In the genomic region with DNA sequence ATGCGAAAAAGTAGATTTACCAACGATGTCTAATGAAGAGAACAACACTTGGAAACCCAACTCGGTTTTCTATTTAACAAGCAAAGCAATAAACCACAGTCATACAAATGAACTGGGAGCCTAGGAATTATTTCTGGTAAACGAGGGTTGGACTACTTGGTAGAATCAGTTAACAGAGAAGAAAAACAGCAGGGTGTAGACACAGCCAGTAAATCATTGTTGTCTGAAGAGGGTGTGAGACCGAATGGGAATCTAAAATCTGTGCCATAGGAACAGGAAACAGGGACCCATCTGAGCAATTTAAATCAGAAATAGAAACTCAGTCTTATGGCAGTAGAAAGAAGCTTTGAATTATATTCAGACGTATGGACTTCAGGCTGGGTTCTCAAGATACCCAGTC, we compare ENCODE assay signal across 23 cellular contexts.
DNase-seq lines count a peak whose midpoint lies in the region; ATAC-seq and TF ChIP-seq lines count a peak whose summit lies in the region.
"Had no signal": no experiment of that assay in that cellular context is flagged by ENCODE, and none has a peak within 500 bp of the region (broad histone marks: within the 10 kb centered on the region; RNA-seq: fewer than 3 reads in every experiment).

No MANE protein-coding gene starts in this region.

- POLR2A ChIA-PET in WTC11 (lab: Charles Lee) = no interaction called here

- no peaks in the 10 kb centered on the region for H3K9me2 ChIP-seq in GM23338 (ENCODE audit: insufficient read depth)
- H3K9me2 ChIP-seq: SK-N-SH had no signal

- ATAC-seq in GM23338 (no peak), WTC11 (peak; percentile 50), GM18498 (IDR thresholded peaks at IDR 0.05; ENCODE audit: unreplicated experiment) (no peak)
- ATAC-seq: GM12878, K562 had no signal

- H2AFZ ChIP-seq in GM23338 = 0 out of 2 replicates have a peak overlapping the region, but pooled peaks have one; percentile 2

- H3K27me3 Mint-ChIP-seq in GM23338 (ENCODE audit: insufficient read depth, low read depth, poor library complexity) = no peaks in the 10 kb centered on the region
- H3K27me3 Mint-ChIP-seq in WTC11 (ENCODE audit: low read depth) = no peaks in the 10 kb centered on the region
- H3K27me3 Mint-ChIP-seq: B cell; CD4-positive, alpha-beta T cell had no signal

- H3K4me3 ChIP-seq in GM23338 = no peak overlapping the region
- H3K4me3 ChIP-seq in mesodermal cell (ENCODE audit: extremely low read depth, insufficient read depth, low read length, poor library complexity, severe bottlenecking) = no peak overlapping the region
- H3K4me3 ChIP-seq: GM12878, K562 had no signal

- H3K36me3 ChIP-seq in GM23338 (ENCODE audit: insufficient read depth) (no peaks in the 10 kb centered on the region), mesodermal cell (ENCODE audit: control insufficient read depth, insufficient read depth, low read length) (no peaks in the 10 kb centered on the region)

- peak overlapping the region; percentile 48 for H3K27ac ChIP-seq in GM23338 (ENCODE audit: low read depth)
- H3K27ac ChIP-seq in mesodermal cell (ENCODE audit: low read depth, low read length, severe bottlenecking) = peak overlapping the region; percentile 66
- H3K27ac ChIP-seq: 22Rv1 had no signal

- H3K9me3 ChIP-seq in mesodermal cell (ENCODE audit: control insufficient read depth, low read length) = no peaks in the 10 kb centered on the region
- H3K9me3 ChIP-seq: Caco-2, SK-N-SH had no signal

- H3K36me3 Mint-ChIP-seq in GM23338 (ENCODE audit: low read depth) = peaks cover 8% of the 10 kb centered on the region; the same call in 2 of the 3 replicates
- peaks cover 20% of the 10 kb centered on the region for H3K36me3 Mint-ChIP-seq in WTC11

- H4K20me1 ChIP-seq in GM23338 (replicated peaks; ENCODE audit: insufficient read depth) = no peaks in the 10 kb centered on the region

- H3K27me3 ChIP-seq in GM23338 (ENCODE audit: insufficient read depth) = no peaks in the 10 kb centered on the region

- H3K4me1 Mint-ChIP-seq in GM23338 (peaks cover 18% of the 10 kb centered on the region), WTC11 (peaks cover 32% of the 10 kb centered on the region)
- H3K4me1 Mint-ChIP-seq: B cell had no signal

- no peaks in the 10 kb centered on the region for H3K79me2 ChIP-seq in GM23338 (replicated peaks; ENCODE audit: insufficient read depth)

- H3K9me3 Mint-ChIP-seq in GM23338 (peaks cover 10% of the 10 kb centered on the region; the same call in 2 of the 3 replicates), WTC11 (peaks cover 25% of the 10 kb centered on the region)

- 0 out of 2 replicates have a peak overlapping the region, but pooled peaks have one; percentile 59 for H3K27ac Mint-ChIP-seq in GM23338
- peak overlapping the region; percentile 96 for H3K27ac Mint-ChIP-seq in WTC11
- H3K27ac Mint-ChIP-seq: B cell; CD4-positive, alpha-beta T cell had no signal

- H3K4me3 Mint-ChIP-seq in GM23338 (no peak overlapping the region), WTC11 (no peak overlapping the region)
- H3K4me3 Mint-ChIP-seq: B cell; CD4-positive, alpha-beta T cell had no signal

- H3K4me1 ChIP-seq in GM23338 (ENCODE audit: insufficient read depth) (peaks cover 15% of the 10 kb centered on the region; the same call in 1 of the 2 replicates), mesodermal cell (ENCODE audit: control insufficient read depth, insufficient read depth, low read length, poor library complexity, severe bottlenecking) (no peaks in the 10 kb centered on the region)
- H3K4me1 ChIP-seq: Caco-2 had no signal

- CTCF ChIA-PET in WTC11 (lab: Charles Lee) = no interaction called here

- TF ChIP-seq CTCF in GM23338 (conservative IDR thresholded peaks at IDR 0.05; ENCODE audit: low read depth in 2 of 2) (no peak), WTC11 (IDR thresholded peaks at IDR 0.05) (no peak)

- H3K4me2 ChIP-seq in GM23338 = peak overlapping the region; percentile 16
- H3K4me2 ChIP-seq: SK-N-SH had no signal

- DNase-seq in DMS153 treated with DMSO at 0.1 percent for 48 hours (lab: John Stamatoyannopoulos, UW; ENCODE audit: unreplicated experiment) (peak; percentile 6), DMS153 (lab: John Stamatoyannopoulos, UW) (no peak), GM23338 (ENCODE audit: low spot score) (no peak), WTC11 (ENCODE audit: low spot score) (no peak), activated T-cell treated with anti-CD3 and anti-CD28 coated beads for 4 hours (no peak)
- no peak for DNase-seq in effector CD8-positive, alpha-beta T cell (lab: John Stamatoyannopoulos, UW)
- DNase-seq: Caco-2; CD4-positive, alpha-beta T cell; EL; NCI-H1092 treated with DMSO at 0.1 percent for 48 hours; NCI-H187; NCI-H2171 treated with DMSO at 0.1 percent for 48 hours; NCI-H446; NCI-H748 treated with DMSO at 0.1 percent for 48 hours; OCI-M1; Right ventricle myocardium superior; SK-N-SH had no signal

- WGBS in mesodermal cell (ENCODE audit: insufficient coverage in 2 of 2), 2 experiments = 67 to 70% methylated on average over 1 to 2 of the region's 6 CpGs

- no peaks in the 10 kb centered on the region for H3F3A ChIP-seq in GM23338 (replicated peaks; ENCODE audit: low read depth)

TF ChIP-seq in GM23338, 12 proteins besides CTCF, POLR2A, EP300 and RAD21:
- TF ChIP-seq NANOG (IDR thresholded peaks at IDR 0.05; ENCODE audit: borderline replicate concordance) = no peak
- no peak for TF ChIP-seq JUNB (IDR thresholded peaks at IDR 0.05; ENCODE audit: unreplicated experiment)
- no peak for TF ChIP-seq POLR2AphosphoS5 (IDR thresholded peaks at IDR 0.05; ENCODE audit: low read depth)

TF ChIP-seq in WTC11, 78 proteins besides CTCF, POLR2A, EP300 and RAD21 (continues in another document):
- TF ChIP-seq TP53 (CRISPR knock-in tag; IDR thresholded peaks at IDR 0.05) = no peak
- no peak for TF ChIP-seq CREB1 (CRISPR knock-in tag; IDR thresholded peaks at IDR 0.05)
- TF ChIP-seq ELF4 (CRISPR knock-in tag; IDR thresholded peaks at IDR 0.05; ENCODE audit: low read depth) = no peak
- no peak for TF ChIP-seq ZNF121 (CRISPR knock-in tag; IDR thresholded peaks at IDR 0.05)
- TF ChIP-seq, protein P1, sequence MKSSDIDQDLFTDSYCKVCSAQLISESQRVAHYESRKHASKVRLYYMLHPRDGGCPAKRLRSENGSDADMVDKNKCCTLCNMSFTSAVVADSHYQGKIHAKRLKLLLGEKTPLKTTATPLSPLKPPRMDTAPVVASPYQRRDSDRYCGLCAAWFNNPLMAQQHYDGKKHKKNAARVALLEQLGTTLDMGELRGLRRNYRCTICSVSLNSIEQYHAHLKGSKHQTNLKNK (CRISPR knock-in tag; IDR thresholded peaks at IDR 0.05) = no peak
- no peak for TF ChIP-seq ZNF281 (CRISPR knock-in tag; IDR thresholded peaks at IDR 0.05)
- no peak for TF ChIP-seq ZBTB21 (CRISPR knock-in tag; IDR thresholded peaks at IDR 0.05; ENCODE audit: borderline replicate concordance)
- TF ChIP-seq, protein P2, sequence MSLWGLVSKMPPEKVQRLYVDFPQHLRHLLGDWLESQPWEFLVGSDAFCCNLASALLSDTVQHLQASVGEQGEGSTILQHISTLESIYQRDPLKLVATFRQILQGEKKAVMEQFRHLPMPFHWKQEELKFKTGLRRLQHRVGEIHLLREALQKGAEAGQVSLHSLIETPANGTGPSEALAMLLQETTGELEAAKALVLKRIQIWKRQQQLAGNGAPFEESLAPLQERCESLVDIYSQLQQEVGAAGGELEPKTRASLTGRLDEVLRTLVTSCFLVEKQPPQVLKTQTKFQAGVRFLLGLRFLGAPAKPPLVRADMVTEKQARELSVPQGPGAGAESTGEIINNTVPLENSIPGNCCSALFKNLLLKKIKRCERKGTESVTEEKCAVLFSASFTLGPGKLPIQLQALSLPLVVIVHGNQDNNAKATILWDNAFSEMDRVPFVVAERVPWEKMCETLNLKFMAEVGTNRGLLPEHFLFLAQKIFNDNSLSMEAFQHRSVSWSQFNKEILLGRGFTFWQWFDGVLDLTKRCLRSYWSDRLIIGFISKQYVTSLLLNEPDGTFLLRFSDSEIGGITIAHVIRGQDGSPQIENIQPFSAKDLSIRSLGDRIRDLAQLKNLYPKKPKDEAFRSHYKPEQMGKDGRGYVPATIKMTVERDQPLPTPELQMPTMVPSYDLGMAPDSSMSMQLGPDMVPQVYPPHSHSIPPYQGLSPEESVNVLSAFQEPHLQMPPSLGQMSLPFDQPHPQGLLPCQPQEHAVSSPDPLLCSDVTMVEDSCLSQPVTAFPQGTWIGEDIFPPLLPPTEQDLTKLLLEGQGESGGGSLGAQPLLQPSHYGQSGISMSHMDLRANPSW (CRISPR knock-in tag; conservative IDR thresholded peaks at IDR 0.05; ENCODE audit: low read depth) = no peak
- TF ChIP-seq NFE2L1 (CRISPR knock-in tag; IDR thresholded peaks at IDR 0.05) = no peak
- no peak for TF ChIP-seq EMX1 (CRISPR knock-in tag; IDR thresholded peaks at IDR 0.05)
